Comparison of ENCODE assay signal across 16 cellular contexts in genomic region chr2:148209598-148209997, GRCh38.
DNase-seq lines count a peak whose midpoint lies in the region; TF ChIP-seq lines count a peak whose summit lies in the region.
"Had no signal": no experiment of that assay in that cellular context is flagged by ENCODE, and none has a peak within 500 bp of the region (broad histone marks: within the 10 kb centered on the region; RNA-seq: fewer than 3 reads in every experiment).

No MANE protein-coding gene starts in this region.

- H3K4me3 Mint-ChIP-seq in nephron progenitor cell = no peak overlapping the region

- peak; percentile 3 for DNase-seq in DMS53 (lab: John Stamatoyannopoulos, UW)
- no peak for DNase-seq in DMS53 treated with DMSO at 0.1 percent for 48 hours (lab: John Stamatoyannopoulos, UW; ENCODE audit: unreplicated experiment)
- DNase-seq in ELF-1 (ENCODE audit: low read depth, low spot score) = peak; percentile 21
- DNase-seq in NCI-H69 (lab: John Stamatoyannopoulos, UW) = peak; percentile 8
- peak; percentile 2 for DNase-seq in fibroblast of pulmonary artery (ENCODE audit: low read depth)
- DNase-seq in NCI-H187 (lab: John Stamatoyannopoulos, UW) = no peak
- no peak for DNase-seq in NCI-H2029 (lab: John Stamatoyannopoulos, UW)
- no peak for DNase-seq in nephron progenitor cell
- DNase-seq: 8988T; activated CD4-positive, CD25-positive, alpha-beta regulatory T cell treated with anti-CD3 and anti-CD28 coated beads, Interleukin-2, amount 50 U/mL, for 72 hours; activated naive CD4-positive, alpha-beta T cell; DMS79; kidney; NCI-H1048; sigmoid colon; testis had no signal

- H3K27ac Mint-ChIP-seq in nephron progenitor cell = no peak overlapping the region

- no peaks in the 10 kb centered on the region for H3K36me3 Mint-ChIP-seq in nephron progenitor cell (ENCODE audit: low read depth)

- H3K9me3 Mint-ChIP-seq in nephron progenitor cell = no peaks in the 10 kb centered on the region

- TF ChIP-seq CTCF in fibroblast of pulmonary artery (IDR thresholded peaks at IDR 0.05; ENCODE audit: low read length, missing control alignments) (no peak), nephron progenitor cell (IDR thresholded peaks at IDR 0.05) (no peak)

- no peak overlapping the region for H3K4me3 ChIP-seq in fibroblast of pulmonary artery (replicated peaks; ENCODE audit: low read depth, low read length)
- H3K4me3 ChIP-seq: sigmoid colon, testis had no signal

- no peaks in the 10 kb centered on the region for H3K27me3 Mint-ChIP-seq in nephron progenitor cell (ENCODE audit: low read depth, poor library complexity)

- H3K4me1 Mint-ChIP-seq in nephron progenitor cell = no peaks in the 10 kb centered on the region

Comparison
In these comparisons a context has a peak if more than half of its experiments do, and no peak if none do; other contexts are left out.
1. DNase-seq: peak in DMS53 (single experiment), ELF-1 (single experiment), NCI-H69 (single experiment) and fibroblast of pulmonary artery (single experiment); none in DMS53 treated with DMSO at 0.1 percent for 48 hours (single experiment), NCI-H187 (0 of 2), NCI-H2029 (single experiment) and nephron progenitor cell (single experiment).